ENCODE assay signal across 9 cellular contexts in genomic region chr2:15939556-15939853, GRCh38. TPM values are rescaled to one million over a fixed set of nuclear protein-coding genes. Genes with fewer than 3 reads are reported as not detected.
DNase-seq lines count a peak whose midpoint lies in the region; ATAC-seq, FAIRE-seq and TF ChIP-seq lines count a peak whose summit lies in the region.
"Had no signal": no experiment of that assay in that cellular context is flagged by ENCODE, and none has a peak within 500 bp of the region (broad histone marks: within the 10 kb centered on the region; RNA-seq: fewer than 3 reads in every experiment).

No MANE protein-coding gene starts in this region.

- CTCF ChIA-PET in K562 (lab: Yijun Ruan, JAX; ENCODE audit: low intra/inter-chr PET ratio), result interaction anchor here (0.6 to 1.3 kb wide), 3 partner anchors 233 to 670 kb away, joined by 3 to 7 read pairs (median 3); no protein-coding TSS in a partner anchor

- POLR2A ChIA-PET in K562 (lab: Yijun Ruan, JAX), result interaction anchor here (1.0 to 1.4 kb wide), 3 partner anchors 9 to 308 kb away, joined by 3 to 5 read pairs (median 3); no protein-coding TSS in a partner anchor

- TF ChIP-seq CTCF in K562 (IDR thresholded peaks at IDR 0.05 in 2 of 3, conservative IDR thresholded peaks at IDR 0.05 in 1 of 3; ENCODE audit: insufficient read depth in 2 of 3, low read depth in 1 of 3, low read length in 3 of 3) (no peak; a peak in 1 of 6 replicates), lung (IDR thresholded peaks at IDR 0.05; ENCODE audit: control extremely low read depth, extremely low read depth) (peak; percentile 45)

- intact Hi-C loops in K562 (cut with micrococcal nuclease), result loop anchor here (2.0 to 5.0 kb wide), 5 partner anchors 303 to 669 kb away; no protein-coding TSS in a partner anchor
- intact Hi-C loops in aorta (cut with DNase I), result loop anchor here in 1 of 2 donors (10.0 kb wide), 1 partner anchor 665 kb away; no protein-coding TSS in a partner anchor

- H3K27me3 ChIP-seq in K562 (ENCODE audit: control insufficient read depth in 2 of 2, insufficient read depth in 2 of 2, low read length in 2 of 2) (peaks cover 10 to 38% of the 10 kb centered on the region in 2 experiments; a peak in 4 of 5 replicates), lung (ENCODE audit: control insufficient read depth, insufficient read depth) (peaks cover 5% of the 10 kb centered on the region), aorta (ENCODE audit: control insufficient read depth in 1 of 2, insufficient read depth in 2 of 2, low read length in 1 of 2) (no peaks in the 10 kb centered on the region)

- in situ Hi-C loops in K562 (cut with MboI), result loop anchor here (25.0 kb wide), 2 partner anchors 548 to 823 kb away; no protein-coding TSS in a partner anchor

- BruUV-seq in K562 (replicated peaks; lab: Mats Ljungman, UMichigan), result no TSS peak

- no peak for TF ChIP-seq RAD21 in K562 (CRISPR knock-in tag; conservative IDR thresholded peaks at IDR 0.05 in 1 of 2, IDR thresholded peaks at IDR 0.05 in 1 of 2)

- 5% methylated on average over 19 of the region's 21 CpGs for WGBS in K562 (ENCODE audit: insufficient coverage, low coverage, missing lambda C conversion rate)
- 2 to 4% methylated on average over 21 of the region's 21 CpGs for WGBS in lung, 2 donors
- WGBS in aorta, 2 donors, result 2% methylated on average over 16 to 21 of the region's 21 CpGs

- ATAC-seq in HG03139 (IDR thresholded peaks at IDR 0.05; ENCODE audit: unreplicated experiment), result peak; percentile 57
- ATAC-seq in K562, result peak; percentile 97
- ATAC-seq in lung (ENCODE audit: insufficient read depth, low FRiP score), result peak; percentile 63
- peak; percentile 65 for ATAC-seq in aorta (ENCODE audit: low FRiP score)

- H4K20me1 ChIP-seq in K562 (replicated peaks; ENCODE audit: control insufficient read depth, insufficient read depth, low read length), result 0 out of 2 replicates have a peak, but pooled peaks cover 4% of the 10 kb centered on the region

- peak; percentile 61 for DNase-seq in activated CD4-positive, CD25-positive, alpha-beta regulatory T cell treated with anti-CD3 and anti-CD28 coated beads, Interleukin-2, amount 50 U/mL, for 72 hours
- DNase-seq in activated CD4-positive, CD25-positive, alpha-beta regulatory T cell (lab: John Stamatoyannopoulos, UW), result no peak
- DNase-seq in K562 (ENCODE audit: extremely low read depth in 1 of 4, low spot score in 3 of 4) (peak; percentile 58 to 72 (median 63)), lung (ENCODE audit: low spot score) (peak; percentile 59), aorta (peak; percentile 67 to 86), NCI-H1105 (lab: John Stamatoyannopoulos, UW) (no peak), A172 (ENCODE audit: low spot score) (no peak)

- H3K9me3 ChIP-seq in K562 (replicated peaks; ENCODE audit: control insufficient read depth, insufficient read depth, low read depth, low read length) (no peaks in the 10 kb centered on the region), lung (ENCODE audit: control insufficient read depth in 2 of 2, insufficient read depth in 1 of 2, low read length in 1 of 2) (no peaks in the 10 kb centered on the region), aorta (ENCODE audit: control insufficient read depth, low read length) (no peaks in the 10 kb centered on the region)

- H3K9ac ChIP-seq in K562 (ENCODE audit: insufficient read depth in 1 of 2, low read depth in 2 of 2, low read length in 2 of 2), result no peak overlapping the region

- peak overlapping the region; percentile 8; the same call in 1 of the 2 replicates for H3K4me2 ChIP-seq in K562 (ENCODE audit: insufficient read depth, low read length)

- peak; percentile 6 for FAIRE-seq in K562 (lab: Jason Lieb, UNC)

- H3K36me3 ChIP-seq in K562 (ENCODE audit: control insufficient read depth, insufficient read depth, low read length) (no peaks in the 10 kb centered on the region), lung (ENCODE audit: control insufficient read depth in 2 of 2, insufficient read depth in 2 of 2, low read length in 2 of 2) (no peaks in the 10 kb centered on the region), aorta (ENCODE audit: control insufficient read depth in 1 of 2, insufficient read depth in 2 of 2, low read length in 1 of 2) (no peaks in the 10 kb centered on the region)

- no peak overlapping the region for H2AFZ ChIP-seq in K562 (ENCODE audit: low read depth, low read length)

- H3K27ac ChIP-seq in K562 (ENCODE audit: extremely low read depth, low read depth, low read length) (no peak overlapping the region), lung (ENCODE audit: low read depth in 1 of 2, low read length in 1 of 2) (no peak overlapping the region), aorta (ENCODE audit: low read depth in 1 of 2, low read length in 2 of 2) (no peak overlapping the region)
- H3K27ac ChIP-seq: 22Rv1 had no signal

- TF ChIP-seq EP300 in K562 (IDR thresholded peaks at IDR 0.05; ENCODE audit: low read length), result no peak

- H3K79me2 ChIP-seq in K562 (ENCODE audit: control insufficient read depth, insufficient read depth, low read length), result no peaks in the 10 kb centered on the region

- no peak overlapping the region for H3K4me3 ChIP-seq in K562
- no peak overlapping the region for H3K4me3 ChIP-seq in lung
- H3K4me3 ChIP-seq in aorta (ENCODE audit: low read length in 2 of 2), result peak overlapping the region in 1 of 2 donors; percentile 23

- TF ChIP-seq POLR2A in K562 (conservative IDR thresholded peaks at IDR 0.05), result no peak

- peaks cover 0 to 15% of the 10 kb centered on the region in 2 experiments; a peak in 2 of 5 replicates for H3K4me1 ChIP-seq in K562 (replicated peaks in 1 of 2; ENCODE audit: control insufficient read depth in 2 of 2, insufficient read depth in 2 of 2, low read length in 2 of 2)
- peaks cover 7 to 19% of the 10 kb centered on the region in 2 donors for H3K4me1 ChIP-seq in lung (ENCODE audit: control insufficient read depth in 2 of 2, insufficient read depth in 2 of 2, low read length in 2 of 2)
- no peaks in the 10 kb centered on the region for H3K4me1 ChIP-seq in aorta (ENCODE audit: control insufficient read depth in 1 of 2, insufficient read depth in 2 of 2, low read length in 2 of 2)

- H3K9me1 ChIP-seq in K562 (ENCODE audit: control insufficient read depth, insufficient read depth, low read length), result peaks cover 3% of the 10 kb centered on the region

TF ChIP-seq in K562, 482 proteins besides CTCF, POLR2A, EP300 and RAD21:
- TF ChIP-seq, protein P1, sequence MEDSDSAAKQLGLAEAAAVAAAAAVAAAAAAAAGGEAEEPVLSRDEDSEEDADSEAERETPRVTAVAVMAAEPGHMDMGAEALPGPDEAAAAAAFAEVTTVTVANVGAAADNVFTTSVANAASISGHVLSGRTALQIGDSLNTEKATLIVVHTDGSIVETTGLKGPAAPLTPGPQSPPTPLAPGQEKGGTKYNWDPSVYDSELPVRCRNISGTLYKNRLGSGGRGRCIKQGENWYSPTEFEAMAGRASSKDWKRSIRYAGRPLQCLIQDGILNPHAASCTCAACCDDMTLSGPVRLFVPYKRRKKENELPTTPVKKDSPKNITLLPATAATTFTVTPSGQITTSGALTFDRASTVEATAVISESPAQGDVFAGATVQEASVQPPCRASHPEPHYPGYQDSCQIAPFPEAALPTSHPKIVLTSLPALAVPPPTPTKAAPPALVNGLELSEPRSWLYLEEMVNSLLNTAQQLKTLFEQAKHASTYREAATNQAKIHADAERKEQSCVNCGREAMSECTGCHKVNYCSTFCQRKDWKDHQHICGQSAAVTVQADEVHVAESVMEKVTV (CRISPR knock-in tag; IDR thresholded peaks at IDR 0.05), result 0 out of 2 replicates have a peak, but pooled peaks have one; percentile 47
- TF ChIP-seq HDAC8 (tag; IDR thresholded peaks at IDR 0.05) (no peak), HNRNPLL (IDR thresholded peaks at IDR 0.05; ENCODE audit: low read depth, low read length, poor library complexity, severe bottlenecking) (peak; percentile 75), ESRRA (IDR thresholded peaks at IDR 0.05; ENCODE audit: borderline replicate concordance, low read depth) (no peak), RBM14 (IDR thresholded peaks at IDR 0.05; ENCODE audit: borderline replicate concordance, insufficient read depth, low read depth, low read length) (no peak), SMC3 (conservative IDR thresholded peaks at IDR 0.05; ENCODE audit: insufficient read depth, low read depth, low read length) (peak; percentile 69), EGR1 (conservative IDR thresholded peaks at IDR 0.05) (peak; percentile 56)
TF ChIP-seq in K562: peak in this region for 4.

RNA-seq across cellular contexts. Expression of gene MYCN, which starts 0.8 kb away (rescaled TPM):
- not detected in 2 replicates for total RNA-seq in K562 (2011; cell fraction: chromatin; rRNA removed; ENCODE audit: low replicate concordance)
- total RNA-seq in K562 (2011; cell fraction: nucleolus; rRNA removed), result not detected in 2 replicates
- total RNA-seq in K562 (2011; cell fraction: nucleoplasm; rRNA removed), result not detected in 2 replicates
- total RNA-seq in K562 (2014; rRNA removed) (not detected in 2 replicates), K562 (2014; rRNA removed; fragmentation: Illumina TruSeq; extraction: Trizol) (not detected in 2 replicates), K562 (2015; rRNA removed; fragmentation: Illumina TruSeq; extraction: Trizol) (not detected in 2 replicates), K562 (2021) (not detected in 2 replicates), lung (1 to 10 TPM in 1 of 2 donors, under 1 TPM in 1; 0.49 to 5.2 TPM), aorta (1 to 10 TPM in 1 of 2 donors, under 1 TPM in 1; 0.45 to 2.1 TPM)
- polyA plus RNA-seq in K562 (2011; rRNA removed) (not detected in 2 replicates), K562 (2014; fragmentation: Illumina TruSeq; extraction: Trizol) (not detected in 2 replicates), K562 (2014; fragmentation: Nextera tagmentation; extraction: Ambion mirVana) (not detected), K562 (2014; rRNA removed) (not detected in 2 replicates), lung (under 1 TPM; 0.16 to 0.23 TPM), aorta (under 1 TPM in 1 of 2 donors, not detected in 1; 0.26 TPM)
- polyA plus RNA-seq in K562 (2011; cell fraction: cytosol; rRNA removed), result not detected in 2 replicates
- polyA plus RNA-seq in K562 (2011; cell fraction: nucleus; rRNA removed), result not detected in 2 replicates
- not detected in 2 replicates for polyA plus RNA-seq in K562 (2012)
- not detected in 2 replicates for polyA minus RNA-seq in K562 (2011; rRNA and poly(A)+ RNA removed)
- not detected in 2 replicates for polyA minus RNA-seq in K562 (2011; cell fraction: cytosol; rRNA and poly(A)+ RNA removed)
- polyA minus RNA-seq in K562 (2011; cell fraction: nucleus; rRNA and poly(A)+ RNA removed), result not detected in 2 replicates
- total RNA-seq in A172 (2014; rRNA removed; shearing (Covaris generic)), result not detected in 2 replicates

Comparison
In these comparisons a context has a peak if more than half of its experiments do, and no peak if none do; other contexts are left out.
1. DNase-seq: peak in activated CD4-positive, CD25-positive, alpha-beta regulatory T cell treated with anti-CD3 and anti-CD28 coated beads, Interleukin-2, amount 50 U/mL, for 72 hours (single experiment), K562 (4 of 4), lung (single experiment) and aorta (2 of 2); none in activated CD4-positive, CD25-positive, alpha-beta regulatory T cell (0 of 4), NCI-H1105 (single experiment) and A172 (single experiment).
2. Peak in every context shown above with its lines, with median percentiles within 50 percentile points of each other: ATAC-seq.